In genomic region chr5:6728011-6728794, GRCh38 we compare ENCODE assay signal across 1 cellular context.
TF ChIP-seq lines count a peak whose summit lies in the region.

No MANE protein-coding gene starts in this region.

TF ChIP-seq in GM23338, 12 proteins besides CTCF, POLR2A, EP300 and RAD21 (continued from another document):
- no peak for TF ChIP-seq ETS1 (IDR thresholded peaks at IDR 0.05)
- TF ChIP-seq POLR2AphosphoS5 (IDR thresholded peaks at IDR 0.05; ENCODE audit: low read depth) = no peak
- TF ChIP-seq CREB1 (CRISPR knock-in tag; IDR thresholded peaks at IDR 0.05; ENCODE audit: low read depth) = no peak
- TF ChIP-seq EZH2 (IDR thresholded peaks at IDR 0.05; ENCODE audit: low read depth, unreplicated experiment) = no peak
